8 cellular contexts compared by ENCODE assay signal in genomic region chr1:25796807-25797458, GRCh38. TPM values are rescaled to one million over a fixed set of nuclear protein-coding genes. Genes with fewer than 3 reads are reported as not detected.
DNase-seq lines count a peak whose midpoint lies in the region; ATAC-seq and TF ChIP-seq lines count a peak whose summit lies in the region.

No MANE protein-coding gene starts in this region.

- peak; percentile 50 for ATAC-seq in esophagus mucosa
- peak; percentile 50 to 61 for ATAC-seq in natural killer cell treated with Interleukin-12 subunit alpha and Interleukin-12 subunit beta and Interleukin-15 and Interleukin-18, amount 100 ng/mL, for 72 hours
- ATAC-seq in stimulated activated naive B cell treated with anti-CD40 and anti-IgM and Interleukin-4, amounts not matched to agents 10 μg/mL and 1 μg/mL and 100 μg/mL, for 72 hours (replicated peaks): peak; percentile 61 to 70
- ATAC-seq in HG02610 (IDR thresholded peaks at IDR 0.05; ENCODE audit: unreplicated experiment): no peak

- H3K9me3 Mint-ChIP-seq in CD8-positive, alpha-beta memory T cell: no peaks in the 10 kb centered on the region
- H3K9me3 Mint-ChIP-seq in natural killer cell treated with Interleukin-12 subunit alpha and Interleukin-12 subunit beta and Interleukin-15 and Interleukin-18, amount 100 ng/mL, for 72 hours: no peaks in the 10 kb centered on the region
- no peaks in the 10 kb centered on the region for H3K9me3 Mint-ChIP-seq in stimulated activated naive B cell treated with anti-CD40 and anti-IgM and Interleukin-4, amounts not matched to agents 10 μg/mL and 1 μg/mL and 100 μg/mL, for 72 hours

- peak overlapping the region; percentile 27; the same call in 1 of the 2 replicates for H2AFZ ChIP-seq in KMS-11 (ENCODE audit: low read depth)

- H3K4me3 ChIP-seq in CD8-positive, alpha-beta memory T cell (ENCODE audit: low read length): peak overlapping the region; percentile 42
- no peak overlapping the region for H3K4me3 ChIP-seq in KMS-11 (IDR thresholded peaks at IDR 0.05; ENCODE audit: insufficient read depth, low read depth, low read length)

- peaks cover 55% of the 10 kb centered on the region for H3K4me1 ChIP-seq in CD8-positive, alpha-beta memory T cell (ENCODE audit: insufficient read depth, low read length)
- H3K4me1 ChIP-seq in KMS-11 (ENCODE audit: low read depth, poor library complexity, severe bottlenecking): peaks cover 78% of the 10 kb centered on the region

- peak overlapping the region; percentile 59 to 81 (median 71) for H3K4me3 Mint-ChIP-seq in CD8-positive, alpha-beta memory T cell
- H3K4me3 Mint-ChIP-seq in natural killer cell treated with Interleukin-12 subunit alpha and Interleukin-12 subunit beta and Interleukin-15 and Interleukin-18, amount 100 ng/mL, for 72 hours: peak overlapping the region; percentile 36
- H3K4me3 Mint-ChIP-seq in stimulated activated naive B cell treated with anti-CD40 and anti-IgM and Interleukin-4, amounts not matched to agents 10 μg/mL and 1 μg/mL and 100 μg/mL, for 72 hours: peak overlapping the region in 1 of 2 donors; percentile 17

- CTCF ChIA-PET in CD8-positive, alpha-beta memory T cell (lab: Charles Lee): interaction anchor here (0.9 to 2.8 kb wide), 16 partner anchors 11 to 292 kb away, joined by 3 to 18 read pairs (median 4); no protein-coding TSS in a partner anchor

- H3K36me3 ChIP-seq in CD8-positive, alpha-beta memory T cell (ENCODE audit: insufficient read depth, low read length): no peaks in the 10 kb centered on the region
- H3K36me3 ChIP-seq in KMS-11 (ENCODE audit: insufficient read depth): no peaks in the 10 kb centered on the region

- H3K4me1 Mint-ChIP-seq in CD8-positive, alpha-beta memory T cell: peaks cover 35 to 57% (median 41%) of the 10 kb centered on the region in 3 donors
- H3K4me1 Mint-ChIP-seq in natural killer cell treated with Interleukin-12 subunit alpha and Interleukin-12 subunit beta and Interleukin-15 and Interleukin-18, amount 100 ng/mL, for 72 hours (ENCODE audit: low read depth in 2 of 2): peaks cover 21 to 24% of the 10 kb centered on the region in 2 donors
- H3K4me1 Mint-ChIP-seq in stimulated activated naive B cell treated with anti-CD40 and anti-IgM and Interleukin-4, amounts not matched to agents 10 μg/mL and 1 μg/mL and 100 μg/mL, for 72 hours: peaks cover 22 to 29% of the 10 kb centered on the region in 2 donors

- DNase-seq in CD8-positive, alpha-beta memory T cell: peak; percentile 71 to 87 (median 75)
- DNase-seq in OCI-M1 (lab: John Stamatoyannopoulos, UW): peak; percentile 86
- peak; percentile 80 for DNase-seq in activated T-cell treated with anti-CD3 and anti-CD28 coated beads for 4 hours
- DNase-seq in natural killer cell treated with Interleukin-12 subunit alpha and Interleukin-12 subunit beta and Interleukin-15 and Interleukin-18, amount 100 ng/mL, for 72 hours (ENCODE audit: low spot score): peak; percentile 75
- peak; percentile 35 for DNase-seq in stimulated activated naive B cell treated with anti-CD40 and anti-IgM and Interleukin-4, amounts not matched to agents 10 μg/mL and 1 μg/mL and 100 μg/mL, for 72 hours

- peak overlapping the region; percentile 73 to 95 (median 90) for H3K27ac Mint-ChIP-seq in CD8-positive, alpha-beta memory T cell
- peak overlapping the region; percentile 33 to 35 for H3K27ac Mint-ChIP-seq in natural killer cell treated with Interleukin-12 subunit alpha and Interleukin-12 subunit beta and Interleukin-15 and Interleukin-18, amount 100 ng/mL, for 72 hours
- H3K27ac Mint-ChIP-seq in stimulated activated naive B cell treated with anti-CD40 and anti-IgM and Interleukin-4, amounts not matched to agents 10 μg/mL and 1 μg/mL and 100 μg/mL, for 72 hours: peak overlapping the region; percentile 56

- peaks cover 0 to 2% (median 0%) of the 10 kb centered on the region in 3 donors for H3K36me3 Mint-ChIP-seq in CD8-positive, alpha-beta memory T cell
- H3K36me3 Mint-ChIP-seq in natural killer cell treated with Interleukin-12 subunit alpha and Interleukin-12 subunit beta and Interleukin-15 and Interleukin-18, amount 100 ng/mL, for 72 hours: no peaks in the 10 kb centered on the region
- peaks cover 1 to 4% of the 10 kb centered on the region in 2 donors for H3K36me3 Mint-ChIP-seq in stimulated activated naive B cell treated with anti-CD40 and anti-IgM and Interleukin-4, amounts not matched to agents 10 μg/mL and 1 μg/mL and 100 μg/mL, for 72 hours

- H3K9ac ChIP-seq in KMS-11: no peak overlapping the region

- H3K4me2 ChIP-seq in KMS-11: peak overlapping the region; percentile 39

- H3K9me3 ChIP-seq in CD8-positive, alpha-beta memory T cell (ENCODE audit: low read length): no peaks in the 10 kb centered on the region

- peak overlapping the region; percentile 3 for H3K27ac ChIP-seq in CD8-positive, alpha-beta memory T cell (ENCODE audit: low read depth, low read length)
- H3K27ac ChIP-seq in KMS-11: peak overlapping the region; percentile 25; the same call in 1 of the 2 replicates

- no peaks in the 10 kb centered on the region for H3K27me3 ChIP-seq in CD8-positive, alpha-beta memory T cell (ENCODE audit: insufficient read depth, low read length, poor library complexity, severe bottlenecking)
- H3K27me3 ChIP-seq in KMS-11 (ENCODE audit: insufficient read depth, low read depth): no peaks in the 10 kb centered on the region

- no peaks in the 10 kb centered on the region for H4K20me1 ChIP-seq in KMS-11 (ENCODE audit: insufficient read depth)

- H3K79me2 ChIP-seq in KMS-11 (ENCODE audit: insufficient read depth, low read depth): no peaks in the 10 kb centered on the region

- peak; percentile 90 for TF ChIP-seq CTCF in KMS-11 (conservative IDR thresholded peaks at IDR 0.05; ENCODE audit: low read depth, low read length)

- POLR2A ChIA-PET in CD8-positive, alpha-beta memory T cell (lab: Charles Lee): no interaction called here

- H3K27me3 Mint-ChIP-seq in CD8-positive, alpha-beta memory T cell: peaks cover 0 to 3% of the 10 kb centered on the region in 2 donors
- H3K27me3 Mint-ChIP-seq in natural killer cell treated with Interleukin-12 subunit alpha and Interleukin-12 subunit beta and Interleukin-15 and Interleukin-18, amount 100 ng/mL, for 72 hours: peaks cover 2 to 6% of the 10 kb centered on the region in 2 donors
- peaks cover 0 to 4% of the 10 kb centered on the region in 2 donors for H3K27me3 Mint-ChIP-seq in stimulated activated naive B cell treated with anti-CD40 and anti-IgM and Interleukin-4, amounts not matched to agents 10 μg/mL and 1 μg/mL and 100 μg/mL, for 72 hours

RNA-seq across cellular contexts. Expression of gene SELENON, which starts 3.1 kb away (rescaled TPM):
- 10 to 100 TPM; 10.6 to 11.7 TPM for total RNA-seq in CD8-positive, alpha-beta memory T cell
- 4.6 TPM for polyA plus RNA-seq in CD8-positive, alpha-beta memory T cell
- total RNA-seq in esophagus mucosa: 35.2 TPM
- total RNA-seq in natural killer cell treated with Interleukin-12 subunit alpha and Interleukin-12 subunit beta and Interleukin-15 and Interleukin-18, amount 100 ng/mL, for 72 hours: 1 to 10 TPM; 6.6 to 9.6 TPM

RNA-seq across cellular contexts. Expression of gene MTFR1L, which starts 22.8 kb away (rescaled TPM):
- 10 to 100 TPM; 30.2 to 33.5 TPM for total RNA-seq in CD8-positive, alpha-beta memory T cell
- 29.7 TPM for polyA plus RNA-seq in CD8-positive, alpha-beta memory T cell
- total RNA-seq in esophagus mucosa: 20.6 TPM
- total RNA-seq in natural killer cell treated with Interleukin-12 subunit alpha and Interleukin-12 subunit beta and Interleukin-15 and Interleukin-18, amount 100 ng/mL, for 72 hours: 10 to 100 TPM; 29.8 to 37.3 TPM

Comparison
In these comparisons a context has a peak if more than half of its experiments do, and no peak if none do; other contexts are left out.
1. DNase-seq: peak in every context shown above with its lines; median percentile 86 in OCI-M1; 80 in activated T-cell treated with anti-CD3 and anti-CD28 coated beads for 4 hours; 75 in CD8-positive, alpha-beta memory T cell; 75 in natural killer cell treated with Interleukin-12 subunit alpha and Interleukin-12 subunit beta and Interleukin-15 and Interleukin-18, amount 100 ng/mL, for 72 hours; 35 in stimulated activated naive B cell treated with anti-CD40 and anti-IgM and Interleukin-4, amounts not matched to agents 10 μg/mL and 1 μg/mL and 100 μg/mL, for 72 hours.
2. H3K27ac Mint-ChIP-seq: peak in every context shown above with its lines; median percentile 90 in CD8-positive, alpha-beta memory T cell; 56 in stimulated activated naive B cell treated with anti-CD40 and anti-IgM and Interleukin-4, amounts not matched to agents 10 μg/mL and 1 μg/mL and 100 μg/mL, for 72 hours; 34 in natural killer cell treated with Interleukin-12 subunit alpha and Interleukin-12 subunit beta and Interleukin-15 and Interleukin-18, amount 100 ng/mL, for 72 hours.